1 cellular context compared by ENCODE assay signal in the genomic region with DNA sequence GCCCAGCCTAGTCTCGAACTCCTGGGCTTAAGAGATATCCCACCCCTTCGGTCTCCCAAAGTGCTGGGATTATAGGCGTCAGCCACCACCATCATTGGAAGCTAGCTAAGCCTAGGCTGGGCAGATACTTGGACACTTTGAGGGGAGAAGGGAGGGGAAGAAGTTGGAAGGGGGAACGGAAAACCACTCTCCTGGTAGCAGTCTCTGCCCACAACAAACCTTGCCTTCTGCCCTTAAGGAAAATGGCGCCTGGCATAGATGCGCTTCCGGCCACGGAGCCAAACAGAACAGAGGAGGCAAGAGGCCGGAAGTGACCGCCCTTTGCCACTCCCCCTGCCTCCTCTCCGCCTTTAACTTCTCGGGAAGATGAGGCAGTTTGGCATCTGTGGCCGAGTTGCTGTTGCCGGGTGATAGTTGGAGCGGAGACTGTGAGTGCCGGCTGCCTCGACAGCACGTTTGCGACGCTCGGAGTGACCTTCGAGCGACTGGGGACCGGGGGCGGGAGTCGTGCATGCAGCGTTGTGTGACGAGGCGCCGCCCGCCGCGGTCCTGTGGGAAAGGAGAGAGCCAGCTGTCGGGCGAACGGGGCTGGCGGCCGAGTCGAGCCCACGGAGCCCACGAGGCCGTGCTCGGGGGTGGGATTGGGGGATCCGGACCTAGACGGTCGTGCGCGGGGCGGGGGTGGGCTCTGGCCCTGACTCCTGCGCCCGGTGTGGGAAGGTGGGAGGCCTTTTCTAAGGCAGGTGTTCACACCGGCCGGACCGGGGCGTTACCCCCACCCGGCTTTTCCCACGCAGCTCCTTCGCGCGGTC.
TF ChIP-seq lines count a peak whose summit lies in the region.

A gene (plus strand): TSS at position 327 of the 812 bp plus-strand sequence. CDS start 1,143 bp downstream, outside the sequence.

TF ChIP-seq in K562, 482 proteins besides CTCF, POLR2A, EP300 and RAD21 (continued from another document and continues in another):
- TF ChIP-seq, protein P1, sequence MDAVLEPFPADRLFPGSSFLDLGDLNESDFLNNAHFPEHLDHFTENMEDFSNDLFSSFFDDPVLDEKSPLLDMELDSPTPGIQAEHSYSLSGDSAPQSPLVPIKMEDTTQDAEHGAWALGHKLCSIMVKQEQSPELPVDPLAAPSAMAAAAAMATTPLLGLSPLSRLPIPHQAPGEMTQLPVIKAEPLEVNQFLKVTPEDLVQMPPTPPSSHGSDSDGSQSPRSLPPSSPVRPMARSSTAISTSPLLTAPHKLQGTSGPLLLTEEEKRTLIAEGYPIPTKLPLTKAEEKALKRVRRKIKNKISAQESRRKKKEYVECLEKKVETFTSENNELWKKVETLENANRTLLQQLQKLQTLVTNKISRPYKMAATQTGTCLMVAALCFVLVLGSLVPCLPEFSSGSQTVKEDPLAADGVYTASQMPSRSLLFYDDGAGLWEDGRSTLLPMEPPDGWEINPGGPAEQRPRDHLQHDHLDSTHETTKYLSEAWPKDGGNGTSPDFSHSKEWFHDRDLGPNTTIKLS (IDR thresholded peaks at IDR 0.05; ENCODE audit: borderline replicate concordance, low read depth), result peak; percentile 77; the same call in 1 of the 2 replicates
- TF ChIP-seq NFIX (CRISPR knock-in tag; IDR thresholded peaks at IDR 0.05; ENCODE audit: low read depth) (no peak), CBFA2T2 (conservative IDR thresholded peaks at IDR 0.05) (no peak), TCF7 (IDR thresholded peaks at IDR 0.05; ENCODE audit: borderline replicate concordance) (no peak), ZNF778 (CRISPR knock-in tag; IDR thresholded peaks at IDR 0.05) (no peak), SMC3 (conservative IDR thresholded peaks at IDR 0.05; ENCODE audit: insufficient read depth, low read depth, low read length) (no peak), TRIM28 (IDR thresholded peaks at IDR 0.05) (peak; percentile 50; the same call in 1 of the 2 replicates), ZNF583 (CRISPR knock-in tag; IDR thresholded peaks at IDR 0.05) (no peak), FOXP1 (CRISPR knock-in tag; IDR thresholded peaks at IDR 0.05) (no peak; the same call in 1 of the 2 replicates), MIER1 (IDR thresholded peaks at IDR 0.05; ENCODE audit: low read depth) (no peak), RBM25 (IDR thresholded peaks at IDR 0.05; ENCODE audit: low read depth, low read length, severe bottlenecking) (no peak), SRSF9 (IDR thresholded peaks at IDR 0.05; ENCODE audit: borderline replicate concordance, low read depth, low read length) (no peak), YBX1 (IDR thresholded peaks at IDR 0.05) (no peak), NFRKB (IDR thresholded peaks at IDR 0.05; ENCODE audit: low read depth) (peak; percentile 84), CHD2 (IDR thresholded peaks at IDR 0.05; ENCODE audit: low read depth, low read length) (no peak), RBM15 (IDR thresholded peaks at IDR 0.05; ENCODE audit: insufficient read depth, low read length) (no peak), SRF (CRISPR knock-in tag; IDR thresholded peaks at IDR 0.05) (no peak), MCM3 (IDR thresholded peaks at IDR 0.05) (no peak), RUNX1 (IDR thresholded peaks at IDR 0.05; ENCODE audit: low read depth) (no peak), NCOA1 (IDR thresholded peaks at IDR 0.05; ENCODE audit: low read depth) (no peak), ZNF217 (CRISPR knock-in tag; IDR thresholded peaks at IDR 0.05) (no peak), ZFPM2 (CRISPR knock-in tag; IDR thresholded peaks at IDR 0.05) (no peak), CEBPG (CRISPR knock-in tag; IDR thresholded peaks at IDR 0.05) (no peak), CEBPG (tag; conservative IDR thresholded peaks at IDR 0.05 in 1 of 2, IDR thresholded peaks at IDR 0.05 in 1 of 2) (no peak), YY1 (IDR thresholded peaks at IDR 0.05; ENCODE audit: borderline replicate concordance in 1 of 3, control insufficient read depth in 1 of 3, extremely low read depth in 1 of 3, insufficient read depth in 3 of 3, insufficient read length in 1 of 3, insufficient replicate concordance in 2 of 3, low read depth in 1 of 3, low read length in 2 of 3) (peak; percentile 97 to 100 (median 99)), TFAM (CRISPR knock-in tag; conservative IDR thresholded peaks at IDR 0.05) (no peak), PTRF (tag; IDR thresholded peaks at IDR 0.05) (no peak), CTBP1 (IDR thresholded peaks at IDR 0.05; ENCODE audit: borderline replicate concordance) (peak; percentile 76; the same call in 1 of the 2 replicates), EWSR1 (IDR thresholded peaks at IDR 0.05; ENCODE audit: borderline replicate concordance, low read depth, partially characterized antibody) (no peak), SMARCB1 (IDR thresholded peaks at IDR 0.05; ENCODE audit: insufficient read length, low read depth) (no peak), STAT5B (CRISPR knock-in tag; IDR thresholded peaks at IDR 0.05) (no peak), ZNF551 (CRISPR knock-in tag; IDR thresholded peaks at IDR 0.05) (no peak), XRCC5 (IDR thresholded peaks at IDR 0.05; ENCODE audit: low read depth, low read length) (no peak), ZEB2 (IDR thresholded peaks at IDR 0.05) (no peak), PHB (CRISPR knock-in tag; IDR thresholded peaks at IDR 0.05) (no peak), NFYB (IDR thresholded peaks at IDR 0.05; ENCODE audit: extremely low read depth, insufficient read length) (peak; percentile 40), TAL1 (IDR thresholded peaks at IDR 0.05) (no peak), GABPB2 (CRISPR knock-in tag; conservative IDR thresholded peaks at IDR 0.05) (no peak), NR1H2 (CRISPR knock-in tag; IDR thresholded peaks at IDR 0.05) (no peak), TEAD2 (tag; IDR thresholded peaks at IDR 0.05) (no peak), ZNF41 (CRISPR knock-in tag; conservative IDR thresholded peaks at IDR 0.05) (no peak), NR3C1 (CRISPR knock-in tag; IDR thresholded peaks at IDR 0.05) (no peak), ZNF695 (CRISPR knock-in tag; IDR thresholded peaks at IDR 0.05) (no peak), NCOA6 (IDR thresholded peaks at IDR 0.05) (no peak), ETS2 (tag; IDR thresholded peaks at IDR 0.05; ENCODE audit: borderline replicate concordance, poor library complexity, severe bottlenecking) (no peak), POLR2H (tag; IDR thresholded peaks at IDR 0.05; ENCODE audit: low read depth) (no peak), MEF2A (IDR thresholded peaks at IDR 0.05; ENCODE audit: control insufficient read depth, low read depth, low read length) (no peak), SMAD4 (CRISPR knock-in tag; conservative IDR thresholded peaks at IDR 0.05) (no peak), RFX7 (CRISPR knock-in tag; IDR thresholded peaks at IDR 0.05) (no peak), ZNF436 (CRISPR knock-in tag; IDR thresholded peaks at IDR 0.05) (no peak), MYC (IDR thresholded peaks at IDR 0.05; ENCODE audit: low read depth, low read length) (peak; percentile 49), MYC (CRISPR knock-in tag; IDR thresholded peaks at IDR 0.05; ENCODE audit: borderline replicate concordance, low read depth) (no peak), MECOM (CRISPR knock-in tag; IDR thresholded peaks at IDR 0.05) (no peak), MCM7 (IDR thresholded peaks at IDR 0.05) (no peak), PTBP1 (IDR thresholded peaks at IDR 0.05; ENCODE audit: low read depth, low read length) (no peak)
- TF ChIP-seq, protein P2, sequence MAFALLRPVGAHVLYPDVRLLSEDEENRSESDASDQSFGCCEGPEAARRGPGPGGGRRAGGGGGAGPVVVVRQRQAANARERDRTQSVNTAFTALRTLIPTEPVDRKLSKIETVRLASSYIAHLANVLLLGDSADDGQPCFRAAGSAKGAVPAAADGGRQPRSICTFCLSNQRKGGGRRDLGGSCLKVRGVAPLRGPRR (CRISPR knock-in tag; IDR thresholded peaks at IDR 0.05), result no peak
- TF ChIP-seq, protein P3, sequence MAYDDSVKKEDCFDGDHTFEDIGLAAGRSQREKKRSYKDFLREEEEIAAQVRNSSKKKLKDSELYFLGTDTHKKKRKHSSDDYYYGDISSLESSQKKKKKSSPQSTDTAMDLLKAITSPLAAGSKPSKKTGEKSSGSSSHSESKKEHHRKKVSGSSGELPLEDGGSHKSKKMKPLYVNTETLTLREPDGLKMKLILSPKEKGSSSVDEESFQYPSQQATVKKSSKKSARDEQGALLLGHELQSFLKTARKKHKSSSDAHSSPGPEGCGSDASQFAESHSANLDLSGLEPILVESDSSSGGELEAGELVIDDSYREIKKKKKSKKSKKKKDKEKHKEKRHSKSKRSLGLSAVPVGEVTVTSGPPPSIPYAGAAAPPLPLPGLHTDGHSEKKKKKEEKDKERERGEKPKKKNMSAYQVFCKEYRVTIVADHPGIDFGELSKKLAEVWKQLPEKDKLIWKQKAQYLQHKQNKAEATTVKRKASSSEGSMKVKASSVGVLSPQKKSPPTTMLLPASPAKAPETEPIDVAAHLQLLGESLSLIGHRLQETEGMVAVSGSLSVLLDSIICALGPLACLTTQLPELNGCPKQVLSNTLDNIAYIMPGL (CRISPR knock-in tag; IDR thresholded peaks at IDR 0.05), result no peak
- TF ChIP-seq, protein P4, sequence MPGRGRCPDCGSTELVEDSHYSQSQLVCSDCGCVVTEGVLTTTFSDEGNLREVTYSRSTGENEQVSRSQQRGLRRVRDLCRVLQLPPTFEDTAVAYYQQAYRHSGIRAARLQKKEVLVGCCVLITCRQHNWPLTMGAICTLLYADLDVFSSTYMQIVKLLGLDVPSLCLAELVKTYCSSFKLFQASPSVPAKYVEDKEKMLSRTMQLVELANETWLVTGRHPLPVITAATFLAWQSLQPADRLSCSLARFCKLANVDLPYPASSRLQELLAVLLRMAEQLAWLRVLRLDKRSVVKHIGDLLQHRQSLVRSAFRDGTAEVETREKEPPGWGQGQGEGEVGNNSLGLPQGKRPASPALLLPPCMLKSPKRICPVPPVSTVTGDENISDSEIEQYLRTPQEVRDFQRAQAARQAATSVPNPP (IDR thresholded peaks at IDR 0.05; ENCODE audit: borderline replicate concordance, insufficient read depth, insufficient read length), result no peak
- TF ChIP-seq, protein P5, sequence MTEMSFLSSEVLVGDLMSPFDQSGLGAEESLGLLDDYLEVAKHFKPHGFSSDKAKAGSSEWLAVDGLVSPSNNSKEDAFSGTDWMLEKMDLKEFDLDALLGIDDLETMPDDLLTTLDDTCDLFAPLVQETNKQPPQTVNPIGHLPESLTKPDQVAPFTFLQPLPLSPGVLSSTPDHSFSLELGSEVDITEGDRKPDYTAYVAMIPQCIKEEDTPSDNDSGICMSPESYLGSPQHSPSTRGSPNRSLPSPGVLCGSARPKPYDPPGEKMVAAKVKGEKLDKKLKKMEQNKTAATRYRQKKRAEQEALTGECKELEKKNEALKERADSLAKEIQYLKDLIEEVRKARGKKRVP (CRISPR knock-in tag; IDR thresholded peaks at IDR 0.05), result no peak; the same call in 1 of the 2 replicates
- TF ChIP-seq, protein P6, sequence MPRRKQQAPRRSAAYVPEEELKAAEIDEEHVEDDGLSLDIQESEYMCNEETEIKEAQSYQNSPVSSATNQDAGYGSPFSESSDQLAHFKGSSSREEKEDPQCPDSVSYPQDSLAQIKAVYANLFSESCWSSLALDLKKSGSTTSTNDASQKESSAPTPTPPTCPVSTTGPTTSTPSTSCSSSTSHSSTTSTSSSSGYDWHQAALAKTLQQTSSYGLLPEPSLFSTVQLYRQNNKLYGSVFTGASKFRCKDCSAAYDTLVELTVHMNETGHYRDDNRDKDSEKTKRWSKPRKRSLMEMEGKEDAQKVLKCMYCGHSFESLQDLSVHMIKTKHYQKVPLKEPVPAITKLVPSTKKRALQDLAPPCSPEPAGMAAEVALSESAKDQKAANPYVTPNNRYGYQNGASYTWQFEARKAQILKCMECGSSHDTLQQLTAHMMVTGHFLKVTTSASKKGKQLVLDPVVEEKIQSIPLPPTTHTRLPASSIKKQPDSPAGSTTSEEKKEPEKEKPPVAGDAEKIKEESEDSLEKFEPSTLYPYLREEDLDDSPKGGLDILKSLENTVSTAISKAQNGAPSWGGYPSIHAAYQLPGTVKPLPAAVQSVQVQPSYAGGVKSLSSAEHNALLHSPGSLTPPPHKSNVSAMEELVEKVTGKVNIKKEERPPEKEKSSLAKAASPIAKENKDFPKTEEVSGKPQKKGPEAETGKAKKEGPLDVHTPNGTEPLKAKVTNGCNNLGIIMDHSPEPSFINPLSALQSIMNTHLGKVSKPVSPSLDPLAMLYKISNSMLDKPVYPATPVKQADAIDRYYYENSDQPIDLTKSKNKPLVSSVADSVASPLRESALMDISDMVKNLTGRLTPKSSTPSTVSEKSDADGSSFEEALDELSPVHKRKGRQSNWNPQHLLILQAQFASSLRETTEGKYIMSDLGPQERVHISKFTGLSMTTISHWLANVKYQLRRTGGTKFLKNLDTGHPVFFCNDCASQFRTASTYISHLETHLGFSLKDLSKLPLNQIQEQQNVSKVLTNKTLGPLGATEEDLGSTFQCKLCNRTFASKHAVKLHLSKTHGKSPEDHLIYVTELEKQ (CRISPR knock-in tag; IDR thresholded peaks at IDR 0.05), result no peak
- TF ChIP-seq, protein P7, sequence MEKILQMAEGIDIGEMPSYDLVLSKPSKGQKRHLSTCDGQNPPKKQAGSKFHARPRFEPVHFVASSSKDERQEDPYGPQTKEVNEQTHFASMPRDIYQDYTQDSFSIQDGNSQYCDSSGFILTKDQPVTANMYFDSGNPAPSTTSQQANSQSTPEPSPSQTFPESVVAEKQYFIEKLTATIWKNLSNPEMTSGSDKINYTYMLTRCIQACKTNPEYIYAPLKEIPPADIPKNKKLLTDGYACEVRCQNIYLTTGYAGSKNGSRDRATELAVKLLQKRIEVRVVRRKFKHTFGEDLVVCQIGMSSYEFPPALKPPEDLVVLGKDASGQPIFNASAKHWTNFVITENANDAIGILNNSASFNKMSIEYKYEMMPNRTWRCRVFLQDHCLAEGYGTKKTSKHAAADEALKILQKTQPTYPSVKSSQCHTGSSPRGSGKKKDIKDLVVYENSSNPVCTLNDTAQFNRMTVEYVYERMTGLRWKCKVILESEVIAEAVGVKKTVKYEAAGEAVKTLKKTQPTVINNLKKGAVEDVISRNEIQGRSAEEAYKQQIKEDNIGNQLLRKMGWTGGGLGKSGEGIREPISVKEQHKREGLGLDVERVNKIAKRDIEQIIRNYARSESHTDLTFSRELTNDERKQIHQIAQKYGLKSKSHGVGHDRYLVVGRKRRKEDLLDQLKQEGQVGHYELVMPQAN (IDR thresholded peaks at IDR 0.05; ENCODE audit: borderline replicate concordance), result peak; percentile 88
- TF ChIP-seq, protein P8, sequence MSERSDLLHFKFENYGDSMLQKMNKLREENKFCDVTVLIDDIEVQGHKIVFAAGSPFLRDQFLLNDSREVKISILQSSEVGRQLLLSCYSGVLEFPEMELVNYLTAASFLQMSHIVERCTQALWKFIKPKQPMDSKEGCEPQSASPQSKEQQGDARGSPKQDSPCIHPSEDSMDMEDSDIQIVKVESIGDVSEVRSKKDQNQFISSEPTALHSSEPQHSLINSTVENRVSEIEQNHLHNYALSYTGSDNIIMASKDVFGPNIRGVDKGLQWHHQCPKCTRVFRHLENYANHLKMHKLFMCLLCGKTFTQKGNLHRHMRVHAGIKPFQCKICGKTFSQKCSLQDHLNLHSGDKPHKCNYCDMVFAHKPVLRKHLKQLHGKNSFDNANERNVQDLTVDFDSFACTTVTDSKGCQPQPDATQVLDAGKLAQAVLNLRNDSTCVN (CRISPR knock-in tag; IDR thresholded peaks at IDR 0.05), result 0 out of 2 replicates have a peak, but pooled peaks have one; percentile 38
- TF ChIP-seq, protein P9, sequence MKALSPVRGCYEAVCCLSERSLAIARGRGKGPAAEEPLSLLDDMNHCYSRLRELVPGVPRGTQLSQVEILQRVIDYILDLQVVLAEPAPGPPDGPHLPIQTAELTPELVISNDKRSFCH (CRISPR knock-in tag; IDR thresholded peaks at IDR 0.05), result no peak
- TF ChIP-seq, protein P9 (tag; IDR thresholded peaks at IDR 0.05), result no peak
